Comparison of ENCODE assay signal across 8 cellular contexts in the genomic region with DNA sequence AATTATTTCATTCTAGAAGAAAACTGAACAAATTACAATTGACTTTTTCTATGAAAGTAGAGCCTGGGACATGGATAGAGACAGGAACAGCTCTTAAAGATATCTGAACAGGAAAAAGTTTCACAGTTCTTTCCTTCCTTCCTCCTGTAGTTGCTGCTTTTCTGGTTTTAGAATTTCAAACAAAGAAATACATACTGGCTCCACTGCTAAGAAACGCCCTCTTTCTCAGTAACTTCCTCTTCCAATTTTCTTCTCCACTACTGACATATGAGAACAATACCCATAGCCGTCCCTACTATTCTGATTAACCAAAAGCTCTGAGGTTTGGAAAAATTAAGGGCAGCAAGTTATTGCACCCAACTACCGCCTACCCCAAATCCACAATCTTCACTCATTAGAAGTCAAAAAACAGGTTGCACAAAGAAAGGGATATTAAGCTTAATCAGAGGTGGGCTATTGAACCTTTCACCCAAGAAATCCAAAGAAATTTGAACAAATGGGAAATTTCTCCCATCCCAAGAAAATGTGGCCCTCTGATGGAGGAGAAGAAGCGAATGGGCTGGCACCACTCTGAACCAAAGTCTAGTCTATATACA. TPM values are rescaled to one million over a fixed set of nuclear protein-coding genes. Genes with fewer than 3 reads are reported as not detected.
DNase-seq lines count a peak whose midpoint lies in the region; ATAC-seq and TF ChIP-seq lines count a peak whose summit lies in the region.

No MANE protein-coding gene starts in this region.

- H3K4me2 ChIP-seq in DND-41 (ENCODE audit: insufficient read depth, low read length) = peak overlapping the region; percentile 96

- H2AFZ ChIP-seq in DND-41 (ENCODE audit: low read depth, low read length) = no peak overlapping the region

- H3K36me3 Mint-ChIP-seq in natural killer cell = no peaks in the 10 kb centered on the region

- H3K4me3 Mint-ChIP-seq in natural killer cell = peak overlapping the region; percentile 99

- H3K27ac ChIP-seq in DND-41 (ENCODE audit: low read length) (peak overlapping the region; percentile 79; the same call in 1 of the 2 replicates), cingulate gyrus (ENCODE audit: low read depth, low read length) (peak overlapping the region; percentile 85)

- peaks cover 7% of the 10 kb centered on the region for H3K36me3 ChIP-seq in DND-41 (ENCODE audit: insufficient read depth, low read length)

- H3K27ac Mint-ChIP-seq in natural killer cell = peak overlapping the region; percentile 98 to 99

- H3K9ac ChIP-seq in DND-41 (ENCODE audit: low read depth, low read length) = peak overlapping the region; percentile 91; the same call in 1 of the 2 replicates

- no peaks in the 10 kb centered on the region for H3K9me3 ChIP-seq in DND-41 (ENCODE audit: insufficient read depth, low read length, severe bottlenecking)

- peaks cover 22% of the 10 kb centered on the region for H3K4me1 ChIP-seq in DND-41 (ENCODE audit: insufficient read depth, low read length)

- H3K27me3 Mint-ChIP-seq in natural killer cell (ENCODE audit: low read depth in 2 of 2) = no peaks in the 10 kb centered on the region

- DNase-seq in DND-41 (no peak), NOMO-1 (lab: John Stamatoyannopoulos, UW; ENCODE audit: unreplicated experiment in 2 of 2) (peak; percentile 41 to 94), natural killer cell (no peak), DMS79 treated with DMSO at 0.1 percent for 48 hours (lab: John Stamatoyannopoulos, UW) (no peak), 8988T (no peak)
- no peak for DNase-seq in activated CD4-positive, alpha-beta T cell treated with anti-CD3 and anti-CD28 coated beads for 48 hours

- H4K20me1 ChIP-seq in DND-41 (ENCODE audit: insufficient read depth, low read length) = peaks cover 19% of the 10 kb centered on the region

- TF ChIP-seq CTCF in DND-41 (IDR thresholded peaks at IDR 0.05; ENCODE audit: borderline replicate concordance, extremely low read depth, low read length, poor library complexity, severe bottlenecking) (no peak), natural killer cell (IDR thresholded peaks at IDR 0.05) (no peak)

- ATAC-seq in DND-41 (ENCODE audit: insufficient read depth, low read depth) = no peak
- ATAC-seq in natural killer cell = no peak
- ATAC-seq in HG03469 (IDR thresholded peaks at IDR 0.05; ENCODE audit: unreplicated experiment) = no peak

- peak overlapping the region in 1 of 2 experiments; percentile 68; a peak in 2 of 4 replicates for H3K4me3 ChIP-seq in DND-41 (ENCODE audit: low read depth in 1 of 2, low read length in 2 of 2)

- intact Hi-C loops in natural killer cell (cut with micrococcal nuclease) = no loop called here

- H3K4me1 Mint-ChIP-seq in natural killer cell = peaks cover 33 to 39% of the 10 kb centered on the region in 2 donors

- H3K79me2 ChIP-seq in DND-41 (ENCODE audit: insufficient read depth, low read length) = peaks cover 65% of the 10 kb centered on the region

- no peaks in the 10 kb centered on the region for H3K27me3 ChIP-seq in DND-41 (ENCODE audit: insufficient read depth, low read length, poor library complexity)

- no peaks in the 10 kb centered on the region for H3K9me3 Mint-ChIP-seq in natural killer cell

RNA-seq across cellular contexts. Expression of gene WASF2, which starts 1.9 kb away (rescaled TPM):
- total RNA-seq in natural killer cell = 100 to 1,000 TPM; 137 to 153 (median 143) TPM

Comparison
In these comparisons a context has a peak if more than half of its experiments do, and no peak if none do; other contexts are left out.
1. DNase-seq: peak in NOMO-1 (2 of 2); none in DND-41 (single experiment), natural killer cell (single experiment), activated CD4-positive, alpha-beta T cell treated with anti-CD3 and anti-CD28 coated beads for 48 hours (single experiment), DMS79 treated with DMSO at 0.1 percent for 48 hours (single experiment) and 8988T (single experiment).